1 cellular context compared by ENCODE assay signal in the genomic region with DNA sequence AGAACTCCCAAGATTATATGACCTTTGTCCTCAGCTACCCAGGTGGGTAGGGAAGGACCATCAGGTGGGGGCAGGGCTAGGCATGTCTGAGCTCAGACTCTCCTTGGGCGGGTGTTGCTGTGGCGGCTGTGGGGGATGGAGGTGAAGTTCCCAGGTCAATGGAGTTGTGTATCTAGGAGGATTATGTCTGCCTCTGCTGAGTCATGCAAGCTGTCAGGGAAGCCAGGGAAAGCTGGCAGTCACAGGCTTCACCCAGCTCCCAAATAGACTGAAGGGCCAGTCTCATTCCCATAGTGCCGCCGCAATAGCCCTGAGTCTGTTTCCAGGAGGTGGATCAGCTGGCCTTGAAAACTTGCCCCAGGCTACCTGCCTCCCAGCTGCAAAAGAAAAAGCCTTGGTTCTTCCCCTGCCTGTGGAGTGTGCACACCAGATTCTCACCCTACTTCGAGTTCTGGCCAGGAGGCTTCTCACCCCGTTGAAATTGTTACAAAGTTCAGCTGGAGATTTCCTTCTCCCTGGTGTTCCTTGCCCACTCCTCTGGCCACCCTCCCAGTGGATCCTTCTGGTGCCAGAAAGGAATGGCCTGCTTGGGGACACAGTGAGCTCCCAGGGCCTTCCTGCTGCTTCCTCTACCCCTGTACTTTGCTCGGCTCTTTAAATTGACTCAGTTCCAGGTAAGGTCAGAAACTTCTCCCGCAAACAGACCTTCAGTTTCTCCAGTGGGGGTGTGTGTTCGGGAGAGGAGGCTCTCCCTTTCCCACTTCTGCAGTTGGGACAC.
TF ChIP-seq lines count a peak whose summit lies in the region.

No MANE protein-coding gene starts in this region.

TF ChIP-seq in GM23338, 12 proteins besides CTCF, POLR2A, EP300 and RAD21:
- TF ChIP-seq REST (IDR thresholded peaks at IDR 0.05; ENCODE audit: unreplicated experiment) (no peak), POLR2AphosphoS5 (IDR thresholded peaks at IDR 0.05; ENCODE audit: low read depth) (no peak), STAT1 (IDR thresholded peaks at IDR 0.05; ENCODE audit: unreplicated experiment) (no peak), CREB1 (CRISPR knock-in tag; IDR thresholded peaks at IDR 0.05; ENCODE audit: low read depth) (no peak), EZH2 (IDR thresholded peaks at IDR 0.05; ENCODE audit: low read depth, unreplicated experiment) (no peak), JUNB (IDR thresholded peaks at IDR 0.05; ENCODE audit: unreplicated experiment) (no peak), EZH2phosphoT487 (IDR thresholded peaks at IDR 0.05; ENCODE audit: unreplicated experiment) (no peak), NANOG (IDR thresholded peaks at IDR 0.05; ENCODE audit: borderline replicate concordance) (no peak), ZNF114 (CRISPR knock-in tag; IDR thresholded peaks at IDR 0.05) (no peak), ZNF331 (CRISPR knock-in tag; IDR thresholded peaks at IDR 0.05; ENCODE audit: low read depth) (no peak)
- TF ChIP-seq, protein P1, sequence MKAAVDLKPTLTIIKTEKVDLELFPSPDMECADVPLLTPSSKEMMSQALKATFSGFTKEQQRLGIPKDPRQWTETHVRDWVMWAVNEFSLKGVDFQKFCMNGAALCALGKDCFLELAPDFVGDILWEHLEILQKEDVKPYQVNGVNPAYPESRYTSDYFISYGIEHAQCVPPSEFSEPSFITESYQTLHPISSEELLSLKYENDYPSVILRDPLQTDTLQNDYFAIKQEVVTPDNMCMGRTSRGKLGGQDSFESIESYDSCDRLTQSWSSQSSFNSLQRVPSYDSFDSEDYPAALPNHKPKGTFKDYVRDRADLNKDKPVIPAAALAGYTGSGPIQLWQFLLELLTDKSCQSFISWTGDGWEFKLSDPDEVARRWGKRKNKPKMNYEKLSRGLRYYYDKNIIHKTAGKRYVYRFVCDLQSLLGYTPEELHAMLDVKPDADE (IDR thresholded peaks at IDR 0.05): no peak
- TF ChIP-seq, protein P2, sequence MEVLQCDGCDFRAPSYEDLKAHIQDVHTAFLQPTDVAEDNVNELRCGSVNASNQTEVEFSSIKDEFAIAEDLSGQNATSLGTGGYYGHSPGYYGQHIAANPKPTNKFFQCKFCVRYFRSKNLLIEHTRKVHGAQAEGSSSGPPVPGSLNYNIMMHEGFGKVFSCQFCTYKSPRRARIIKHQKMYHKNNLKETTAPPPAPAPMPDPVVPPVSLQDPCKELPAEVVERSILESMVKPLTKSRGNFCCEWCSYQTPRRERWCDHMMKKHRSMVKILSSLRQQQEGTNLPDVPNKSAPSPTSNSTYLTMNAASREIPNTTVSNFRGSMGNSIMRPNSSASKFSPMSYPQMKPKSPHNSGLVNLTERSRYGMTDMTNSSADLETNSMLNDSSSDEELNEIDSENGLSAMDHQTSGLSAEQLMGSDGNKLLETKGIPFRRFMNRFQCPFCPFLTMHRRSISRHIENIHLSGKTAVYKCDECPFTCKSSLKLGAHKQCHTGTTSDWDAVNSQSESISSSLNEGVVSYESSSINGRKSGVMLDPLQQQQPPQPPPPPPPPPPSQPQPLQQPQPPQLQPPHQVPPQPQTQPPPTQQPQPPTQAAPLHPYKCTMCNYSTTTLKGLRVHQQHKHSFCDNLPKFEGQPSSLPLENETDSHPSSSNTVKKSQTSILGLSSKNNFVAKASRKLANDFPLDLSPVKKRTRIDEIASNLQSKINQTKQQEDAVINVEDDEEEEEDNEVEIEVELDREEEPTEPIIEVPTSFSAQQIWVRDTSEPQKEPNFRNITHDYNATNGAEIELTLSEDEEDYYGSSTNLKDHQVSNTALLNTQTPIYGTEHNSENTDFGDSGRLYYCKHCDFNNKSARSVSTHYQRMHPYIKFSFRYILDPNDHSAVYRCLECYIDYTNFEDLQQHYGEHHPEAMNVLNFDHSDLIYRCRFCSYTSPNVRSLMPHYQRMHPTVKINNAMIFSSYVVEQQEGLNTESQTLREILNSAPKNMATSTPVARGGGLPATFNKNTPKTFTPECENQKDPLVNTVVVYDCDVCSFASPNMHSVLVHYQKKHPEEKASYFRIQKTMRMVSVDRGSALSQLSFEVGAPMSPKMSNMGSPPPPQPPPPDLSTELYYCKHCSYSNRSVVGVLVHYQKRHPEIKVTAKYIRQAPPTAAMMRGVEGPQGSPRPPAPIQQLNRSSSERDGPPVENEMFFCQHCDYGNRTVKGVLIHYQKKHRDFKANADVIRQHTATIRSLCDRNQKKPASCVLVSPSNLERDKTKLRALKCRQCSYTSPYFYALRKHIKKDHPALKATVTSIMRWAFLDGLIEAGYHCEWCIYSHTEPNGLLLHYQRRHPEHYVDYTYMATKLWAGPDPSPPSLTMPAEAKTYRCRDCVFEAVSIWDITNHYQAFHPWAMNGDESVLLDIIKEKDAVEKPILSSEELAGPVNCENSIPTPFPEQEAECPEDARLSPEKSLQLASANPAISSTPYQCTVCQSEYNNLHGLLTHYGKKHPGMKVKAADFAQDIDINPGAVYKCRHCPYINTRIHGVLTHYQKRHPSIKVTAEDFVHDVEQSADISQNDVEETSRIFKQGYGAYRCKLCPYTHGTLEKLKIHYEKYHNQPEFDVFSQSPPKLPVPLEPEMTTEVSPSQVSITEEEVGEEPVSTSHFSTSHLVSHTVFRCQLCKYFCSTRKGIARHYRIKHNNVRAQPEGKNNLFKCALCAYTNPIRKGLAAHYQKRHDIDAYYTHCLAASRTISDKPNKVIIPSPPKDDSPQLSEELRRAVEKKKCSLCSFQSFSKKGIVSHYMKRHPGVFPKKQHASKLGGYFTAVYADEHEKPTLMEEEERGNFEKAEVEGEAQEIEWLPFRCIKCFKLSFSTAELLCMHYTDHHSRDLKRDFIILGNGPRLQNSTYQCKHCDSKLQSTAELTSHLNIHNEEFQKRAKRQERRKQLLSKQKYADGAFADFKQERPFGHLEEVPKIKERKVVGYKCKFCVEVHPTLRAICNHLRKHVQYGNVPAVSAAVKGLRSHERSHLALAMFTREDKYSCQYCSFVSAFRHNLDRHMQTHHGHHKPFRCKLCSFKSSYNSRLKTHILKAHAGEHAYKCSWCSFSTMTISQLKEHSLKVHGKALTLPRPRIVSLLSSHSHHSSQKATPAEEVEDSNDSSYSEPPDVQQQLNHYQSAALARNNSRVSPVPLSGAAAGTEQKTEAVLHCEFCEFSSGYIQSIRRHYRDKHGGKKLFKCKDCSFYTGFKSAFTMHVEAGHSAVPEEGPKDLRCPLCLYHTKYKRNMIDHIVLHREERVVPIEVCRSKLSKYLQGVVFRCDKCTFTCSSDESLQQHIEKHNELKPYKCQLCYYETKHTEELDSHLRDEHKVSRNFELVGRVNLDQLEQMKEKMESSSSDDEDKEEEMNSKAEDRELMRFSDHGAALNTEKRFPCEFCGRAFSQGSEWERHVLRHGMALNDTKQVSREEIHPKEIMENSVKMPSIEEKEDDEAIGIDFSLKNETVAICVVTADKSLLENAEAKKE (CRISPR knock-in tag; IDR thresholded peaks at IDR 0.05): no peak
